ENCODE assay signal across 1 cellular context in the genomic region with DNA sequence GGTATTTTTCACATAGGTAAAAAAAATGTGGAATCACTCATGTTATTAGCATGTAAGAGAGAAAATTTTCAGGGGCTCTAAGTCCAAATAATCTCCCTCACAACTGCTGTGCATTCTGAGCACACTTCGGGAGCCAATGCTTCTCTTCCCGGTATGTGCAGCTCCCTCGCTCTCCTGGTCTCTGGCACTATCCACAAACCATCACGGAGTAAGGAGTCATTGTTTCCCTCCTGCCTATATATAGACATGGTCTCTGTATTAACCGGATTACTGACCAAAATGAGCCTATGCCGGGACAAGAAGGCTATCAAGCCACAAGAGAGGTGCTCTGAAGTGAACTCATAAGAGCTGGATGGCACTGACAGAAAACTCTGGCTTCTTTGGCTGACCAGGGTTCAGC.
TF ChIP-seq lines count a peak whose summit lies in the region.

No MANE protein-coding gene starts in this region.

TF ChIP-seq in HEK293, 187 proteins besides CTCF, POLR2A, EP300 and RAD21 (continued from another document):
- TF ChIP-seq ZNF585B (tag by site-specific recombination; IDR thresholded peaks at IDR 0.05) = no peak
- TF ChIP-seq ZNF621 (tag by site-specific recombination; IDR thresholded peaks at IDR 0.05) = no peak
- 0 out of 2 replicates have a peak, but pooled peaks have one; percentile 18 for TF ChIP-seq IKZF3 (tag by site-specific recombination; IDR thresholded peaks at IDR 0.05)
